25 cellular contexts compared by ENCODE assay signal in the genomic region with DNA sequence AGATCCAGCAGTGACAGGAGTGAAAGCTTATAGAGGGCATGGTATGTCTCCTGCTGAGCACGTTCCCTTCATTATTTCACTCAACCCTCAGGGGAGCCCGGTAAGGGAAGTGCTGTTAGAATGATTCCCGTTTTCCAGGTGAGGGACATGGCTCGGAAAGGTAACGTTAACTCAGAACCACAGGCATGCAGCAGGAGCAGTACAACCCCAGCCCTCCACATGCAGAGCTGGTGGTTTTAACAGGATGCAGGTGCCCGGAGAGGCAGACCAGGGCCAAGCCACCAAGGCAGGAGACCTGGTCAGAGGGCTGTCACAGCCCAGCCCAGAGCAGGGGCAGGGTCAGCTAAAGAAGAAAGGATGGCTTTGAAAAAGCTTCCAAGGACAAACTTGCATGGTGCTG.
"Had no signal": no experiment of that assay in that cellular context is flagged by ENCODE, and none has a peak within 500 bp of the region (broad histone marks: within the 10 kb centered on the region; RNA-seq: fewer than 3 reads in every experiment).

No MANE protein-coding gene starts in this region.

- H3K27me3 Mint-ChIP-seq: activated CD4-positive, alpha-beta memory T cell treated with anti-CD3 and anti-CD28 coated beads, Interleukin-2, amount 10 ng/mL, durations not matched to agents 7 days and 5 days had no signal

- H3K9me3 Mint-ChIP-seq: activated CD4-positive, alpha-beta memory T cell treated with anti-CD3 and anti-CD28 coated beads, Interleukin-2, amount 10 ng/mL, durations not matched to agents 7 days and 5 days; activated CD4-positive, alpha-beta T cell treated with anti-CD3 and anti-CD28 coated beads, Interleukin-2, amount 10 ng/mL, durations not matched to agents 7 days and 5 days; activated naive CD4-positive, alpha-beta T cell treated with anti-CD3 and anti-CD28 coated beads, Interleukin-2, amount 10 ng/mL, durations not matched to agents 7 days and 5 days; activated naive CD4-positive, alpha-beta T cell treated with anti-CD3 and anti-CD28 coated beads, Interleukin-2, amount 50 U/mL, for 72 hours; activated T-cell treated with anti-CD3 and anti-CD28 coated beads, Interleukin-2, amount 50 U/mL, for 24 hours; activated T-cell treated with anti-CD3 and anti-CD28 coated beads, Interleukin-2, amount 50 U/mL, for 72 hours; endodermal cell had no signal

- DNase-seq: activated CD4-positive, alpha-beta memory T cell treated with anti-CD3 and anti-CD28 coated beads, Interleukin-2, amount 10 ng/mL, durations not matched to agents 7 days and 5 days; activated CD4-positive, alpha-beta T cell treated with anti-CD3 and anti-CD28 coated beads for 1 hour; activated CD4-positive, alpha-beta T cell treated with anti-CD3 and anti-CD28 coated beads for 4 hours; activated CD4-positive, alpha-beta T cell treated with anti-CD3 and anti-CD28 coated beads, Interleukin-2, amount 10 ng/mL, durations not matched to agents 7 days and 5 days; activated CD4-positive, alpha-beta T cell treated with anti-CD3 and anti-CD28 coated beads, Interleukin-2, amount 50 U/mL, for 4 hours; activated CD8-positive, alpha-beta memory T cell treated with anti-CD3 and anti-CD28 coated beads, Interleukin-2, amount 50 U/mL, for 48 hours; activated gamma-delta T cell; activated naive CD4-positive, alpha-beta T cell; activated naive CD4-positive, alpha-beta T cell treated with anti-CD3 and anti-CD28 coated beads, Interleukin-2, amount 10 ng/mL, durations not matched to agents 7 days and 5 days; activated naive CD8-positive, alpha-beta T cell treated with anti-CD3 and anti-CD28 coated beads, Interleukin-2, amount 10 ng/mL, durations not matched to agents 7 days and 5 days; activated T-cell treated with anti-CD3 and anti-CD28 coated beads for 4 hours; activated T-cell treated with anti-CD3 and anti-CD28 coated beads, Interleukin-2, amount 50 U/mL, for 24 hours; activated T-cell treated with anti-CD3 and anti-CD28 coated beads, Interleukin-2, amount 50 U/mL, for 72 hours; central memory CD4-positive, alpha-beta T cell; cerebellar nuclear complex; colonic mucosa; effector memory CD4-positive, alpha-beta T cell; endodermal cell; foreskin fibroblast; T-helper 2 cell had no signal

- H3K4me3 ChIP-seq: ascending aorta, breast epithelium, cardiac muscle cell, colonic mucosa had no signal

- H3K27ac Mint-ChIP-seq: activated CD4-positive, alpha-beta memory T cell treated with anti-CD3 and anti-CD28 coated beads, Interleukin-2, amount 10 ng/mL, durations not matched to agents 7 days and 5 days; activated CD4-positive, alpha-beta T cell treated with anti-CD3 and anti-CD28 coated beads, Interleukin-2, amount 10 ng/mL, durations not matched to agents 7 days and 5 days; activated naive CD4-positive, alpha-beta T cell treated with anti-CD3 and anti-CD28 coated beads, Interleukin-2, amount 10 ng/mL, durations not matched to agents 7 days and 5 days; activated naive CD4-positive, alpha-beta T cell treated with anti-CD3 and anti-CD28 coated beads, Interleukin-2, amount 50 U/mL, for 72 hours; activated naive CD8-positive, alpha-beta T cell treated with anti-CD3 and anti-CD28 coated beads, Interleukin-2, amount 10 ng/mL, durations not matched to agents 7 days and 5 days; activated T-cell treated with anti-CD3 and anti-CD28 coated beads, Interleukin-2, amount 50 U/mL, for 24 hours; activated T-cell treated with anti-CD3 and anti-CD28 coated beads, Interleukin-2, amount 50 U/mL, for 72 hours; endodermal cell had no signal

- H3K4me3 Mint-ChIP-seq: activated CD4-positive, alpha-beta memory T cell treated with anti-CD3 and anti-CD28 coated beads, Interleukin-2, amount 10 ng/mL, durations not matched to agents 7 days and 5 days; activated CD4-positive, alpha-beta T cell treated with anti-CD3 and anti-CD28 coated beads, Interleukin-2, amount 10 ng/mL, durations not matched to agents 7 days and 5 days; activated naive CD4-positive, alpha-beta T cell treated with anti-CD3 and anti-CD28 coated beads, Interleukin-2, amount 10 ng/mL, durations not matched to agents 7 days and 5 days; activated naive CD8-positive, alpha-beta T cell treated with anti-CD3 and anti-CD28 coated beads, Interleukin-2, amount 10 ng/mL, durations not matched to agents 7 days and 5 days; activated T-cell treated with anti-CD3 and anti-CD28 coated beads, Interleukin-2, amount 50 U/mL, for 24 hours; activated T-cell treated with anti-CD3 and anti-CD28 coated beads, Interleukin-2, amount 50 U/mL, for 72 hours; brain; endodermal cell had no signal

- H3K36me3 Mint-ChIP-seq: activated naive CD4-positive, alpha-beta T cell treated with anti-CD3 and anti-CD28 coated beads, Interleukin-2, amount 10 ng/mL, durations not matched to agents 7 days and 5 days; activated naive CD4-positive, alpha-beta T cell treated with anti-CD3 and anti-CD28 coated beads, Interleukin-2, amount 50 U/mL, for 72 hours; activated naive CD8-positive, alpha-beta T cell treated with anti-CD3 and anti-CD28 coated beads, Interleukin-2, amount 10 ng/mL, durations not matched to agents 7 days and 5 days; brain had no signal

- H3K4me1 ChIP-seq: ascending aorta, breast epithelium, colonic mucosa had no signal

- H3K9me3 ChIP-seq: ascending aorta, breast epithelium, colonic mucosa had no signal

- H3K36me3 ChIP-seq: ascending aorta, breast epithelium, cardiac muscle cell, colonic mucosa had no signal

- H3K27me3 ChIP-seq: ascending aorta, breast epithelium, cardiac muscle cell, colonic mucosa had no signal

- H3K4me1 Mint-ChIP-seq: activated CD4-positive, alpha-beta memory T cell treated with anti-CD3 and anti-CD28 coated beads, Interleukin-2, amount 10 ng/mL, durations not matched to agents 7 days and 5 days; activated CD4-positive, alpha-beta T cell treated with anti-CD3 and anti-CD28 coated beads, Interleukin-2, amount 10 ng/mL, durations not matched to agents 7 days and 5 days; activated naive CD4-positive, alpha-beta T cell treated with anti-CD3 and anti-CD28 coated beads, Interleukin-2, amount 10 ng/mL, durations not matched to agents 7 days and 5 days; activated naive CD8-positive, alpha-beta T cell treated with anti-CD3 and anti-CD28 coated beads, Interleukin-2, amount 10 ng/mL, durations not matched to agents 7 days and 5 days; endodermal cell had no signal

- H3K27ac ChIP-seq: ascending aorta, breast epithelium, cardiac muscle cell, colonic mucosa had no signal
